22 cellular contexts compared by ENCODE assay signal in the genomic region with DNA sequence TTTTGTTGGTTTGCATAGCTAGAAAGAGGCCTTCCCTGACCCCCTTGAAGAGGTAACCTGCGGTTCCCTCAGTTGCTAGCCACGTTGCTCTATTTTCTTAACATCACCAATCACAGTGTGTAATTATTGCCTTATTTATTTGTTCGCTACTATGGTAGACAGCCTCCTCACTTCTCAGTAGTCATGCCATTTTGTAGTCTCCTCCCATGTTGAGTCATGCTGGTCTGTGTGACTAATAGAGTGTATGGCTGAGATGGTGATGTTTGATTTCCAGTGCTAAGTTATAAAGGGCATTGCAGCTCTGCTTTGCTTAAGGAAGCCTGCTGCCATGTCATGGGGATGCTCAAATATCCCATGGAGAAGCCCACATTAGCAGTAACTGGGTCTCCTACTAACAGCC.
DNase-seq lines count a peak whose midpoint lies in the region; ATAC-seq, FAIRE-seq and TF ChIP-seq lines count a peak whose summit lies in the region.
"Had no signal": no experiment of that assay in that cellular context is flagged by ENCODE, and none has a peak within 500 bp of the region (broad histone marks: within the 10 kb centered on the region; RNA-seq: fewer than 3 reads in every experiment).

No MANE protein-coding gene starts in this region.

- no peak overlapping the region for H3K27ac Mint-ChIP-seq in activated naive CD8-positive, alpha-beta T cell treated with anti-CD3 and anti-CD28 coated beads, Interleukin-2, amount 50 U/mL, for 24 hours
- H3K27ac Mint-ChIP-seq in activated naive CD8-positive, alpha-beta T cell treated with anti-CD3 and anti-CD28 coated beads for 36 hours, result no peak overlapping the region
- H3K27ac Mint-ChIP-seq: dendritic cell treated with granulocyte-macrophage colony-stimulating factor and Interleukin-4, amounts not matched to agents 40 ng/mL and 50 ng/mL, for 4 days; type B pancreatic cell had no signal

- no peak for DNase-seq in activated naive CD8-positive, alpha-beta T cell treated with anti-CD3 and anti-CD28 coated beads, Interleukin-2, amount 50 U/mL, for 24 hours
- no peak for DNase-seq in activated naive CD8-positive, alpha-beta T cell treated with anti-CD3 and anti-CD28 coated beads for 36 hours
- DNase-seq in PC-3, result peak; percentile 36
- DNase-seq in bronchial epithelial cell (ENCODE audit: low read depth), result peak; percentile 42
- peak; percentile 21 for DNase-seq in urothelium cell line (ENCODE audit: low spot score)
- DNase-seq in KBM-7, result no peak
- DNase-seq: activated naive CD4-positive, alpha-beta T cell; activated T-cell treated with anti-CD3 and anti-CD28 coated beads for 4 hours; body of pancreas; H7; NCI-H1105 treated with DMSO at 0.1 percent for 48 hours; NCI-H2107; occipital lobe; Peyer's patch; right cardiac atrium; stimulated activated naive CD4-positive, alpha-beta T cell treated with Interleukin-2 at 50 U/mL for 16 hours had no signal

- TF ChIP-seq CTCF in PC-3 (conservative IDR thresholded peaks at IDR 0.05; ENCODE audit: low read depth, low read length) (no peak), bronchial epithelial cell (IDR thresholded peaks at IDR 0.05; ENCODE audit: insufficient read depth, low read length, severe bottlenecking) (no peak)

- peaks cover 11% of the 10 kb centered on the region for H3K9me3 ChIP-seq in PC-3 (ENCODE audit: low read length)
- H3K9me3 ChIP-seq: Peyer's patch had no signal

- no peaks in the 10 kb centered on the region for H4K20me1 ChIP-seq in PC-3 (ENCODE audit: low read length)

- no peaks in the 10 kb centered on the region for H3F3A ChIP-seq in PC-3 (ENCODE audit: low read length, unreplicated experiment)

- H3K27me3 Mint-ChIP-seq in activated naive CD8-positive, alpha-beta T cell treated with anti-CD3 and anti-CD28 coated beads, Interleukin-2, amount 50 U/mL, for 24 hours, result peaks cover 19% of the 10 kb centered on the region
- H3K27me3 Mint-ChIP-seq in activated naive CD8-positive, alpha-beta T cell treated with anti-CD3 and anti-CD28 coated beads for 36 hours, result peaks cover 14% of the 10 kb centered on the region
- H3K27me3 Mint-ChIP-seq: dendritic cell treated with granulocyte-macrophage colony-stimulating factor and Interleukin-4, amounts not matched to agents 40 ng/mL and 50 ng/mL, for 4 days had no signal

- no peaks in the 10 kb centered on the region for H3K27me3 ChIP-seq in PC-3 (ENCODE audit: low read length)
- no peaks in the 10 kb centered on the region for H3K27me3 ChIP-seq in bronchial epithelial cell (ENCODE audit: control insufficient read depth, insufficient read depth, low read length)
- H3K27me3 ChIP-seq: body of pancreas, Peyer's patch had no signal

- H3K36me3 ChIP-seq in PC-3 (ENCODE audit: low read depth, low read length), result no peaks in the 10 kb centered on the region
- no peaks in the 10 kb centered on the region for H3K36me3 ChIP-seq in bronchial epithelial cell (ENCODE audit: control insufficient read depth, insufficient read depth, low read length)
- H3K36me3 ChIP-seq: Peyer's patch had no signal

- FAIRE-seq in bronchial epithelial cell (lab: Jason Lieb, UNC) (no peak), urothelium cell line (lab: Jason Lieb, UNC) (peak; percentile 37)
- FAIRE-seq: GM18507 had no signal

- no TSS peak for BruUV-seq in PC-3 (replicated peaks; lab: Mats Ljungman, UMichigan)

- CTCF ChIA-PET in PC-3 (lab: Charles Lee), result no interaction called here

- no peaks in the 10 kb centered on the region for H3K9me2 ChIP-seq in PC-3 (replicated peaks; ENCODE audit: low read length)

- H2AFZ ChIP-seq in PC-3 (ENCODE audit: low read length), result no peak overlapping the region

- no peaks in the 10 kb centered on the region for H3K4me1 Mint-ChIP-seq in activated naive CD8-positive, alpha-beta T cell treated with anti-CD3 and anti-CD28 coated beads, Interleukin-2, amount 50 U/mL, for 24 hours
- no peaks in the 10 kb centered on the region for H3K4me1 Mint-ChIP-seq in activated naive CD8-positive, alpha-beta T cell treated with anti-CD3 and anti-CD28 coated beads for 36 hours
- H3K4me1 Mint-ChIP-seq: IgD-negative memory B cell had no signal

- peaks cover 9% of the 10 kb centered on the region for H3K9me3 Mint-ChIP-seq in activated naive CD8-positive, alpha-beta T cell treated with anti-CD3 and anti-CD28 coated beads, Interleukin-2, amount 50 U/mL, for 24 hours
- no peaks in the 10 kb centered on the region for H3K9me3 Mint-ChIP-seq in activated naive CD8-positive, alpha-beta T cell treated with anti-CD3 and anti-CD28 coated beads for 36 hours
- H3K9me3 Mint-ChIP-seq: type B pancreatic cell had no signal

- peak; percentile 65 for ATAC-seq in activated naive CD8-positive, alpha-beta T cell treated with anti-CD3 and anti-CD28 coated beads, Interleukin-2, amount 50 U/mL, for 24 hours
- ATAC-seq in PC-3, result no peak
- no peak for ATAC-seq in HG03045 (IDR thresholded peaks at IDR 0.05; ENCODE audit: unreplicated experiment)
- no peak for ATAC-seq in GM18517 (IDR thresholded peaks at IDR 0.05; ENCODE audit: unreplicated experiment)
- ATAC-seq: body of pancreas, right cardiac atrium had no signal

- POLR2A ChIA-PET in PC-3 (lab: Charles Lee; ENCODE audit: unreplicated experiment), result no interaction called here

- no peaks in the 10 kb centered on the region for H3K4me1 ChIP-seq in PC-3 (ENCODE audit: insufficient read depth, low read length)
- H3K4me1 ChIP-seq: body of pancreas, Peyer's patch had no signal

- in situ Hi-C loops in KBM-7 (cut with MboI; ENCODE audit: low pct_unique_long_range_greater_than_20kb, low sequenced_read_pairs), result no loop called here

- H3K36me3 Mint-ChIP-seq in activated naive CD8-positive, alpha-beta T cell treated with anti-CD3 and anti-CD28 coated beads, Interleukin-2, amount 50 U/mL, for 24 hours (ENCODE audit: low read depth), result no peaks in the 10 kb centered on the region
- H3K36me3 Mint-ChIP-seq in activated naive CD8-positive, alpha-beta T cell treated with anti-CD3 and anti-CD28 coated beads for 36 hours, result no peaks in the 10 kb centered on the region
- H3K36me3 Mint-ChIP-seq: type B pancreatic cell had no signal

- H3K4me3 Mint-ChIP-seq in activated naive CD8-positive, alpha-beta T cell treated with anti-CD3 and anti-CD28 coated beads, Interleukin-2, amount 50 U/mL, for 24 hours, result no peak overlapping the region
- H3K4me3 Mint-ChIP-seq in activated naive CD8-positive, alpha-beta T cell treated with anti-CD3 and anti-CD28 coated beads for 36 hours, result no peak overlapping the region
- H3K4me3 Mint-ChIP-seq: dendritic cell treated with granulocyte-macrophage colony-stimulating factor and Interleukin-4, amounts not matched to agents 40 ng/mL and 50 ng/mL, for 4 days; IgD-negative memory B cell; type B pancreatic cell had no signal

- no peak overlapping the region for H3K4me2 ChIP-seq in PC-3 (ENCODE audit: low read length)

- intact Hi-C loops in PC-3 (cut with micrococcal nuclease), result no loop called here

- no peaks in the 10 kb centered on the region for H3K79me2 ChIP-seq in PC-3 (ENCODE audit: low read length)

- no peak overlapping the region for H3K27ac ChIP-seq in PC-3 (ENCODE audit: low read length)
- H3K27ac ChIP-seq: body of pancreas, Peyer's patch had no signal

- H3K4me3 ChIP-seq in PC-3 (ENCODE audit: low read length), result no peak overlapping the region
- no peak overlapping the region for H3K4me3 ChIP-seq in bronchial epithelial cell (ENCODE audit: low read depth, low read length)
- H3K4me3 ChIP-seq: body of pancreas, Peyer's patch had no signal

- H3K9ac ChIP-seq in PC-3 (ENCODE audit: low read length), result no peak overlapping the region

Comparison
In these comparisons a context has a peak if more than half of its experiments do, and no peak if none do; other contexts are left out.
1. DNase-seq: peak in PC-3 (single experiment), bronchial epithelial cell (single experiment) and urothelium cell line (single experiment); none in activated naive CD8-positive, alpha-beta T cell treated with anti-CD3 and anti-CD28 coated beads, Interleukin-2, amount 50 U/mL, for 24 hours (single experiment), activated naive CD8-positive, alpha-beta T cell treated with anti-CD3 and anti-CD28 coated beads for 36 hours (single experiment) and KBM-7 (single experiment).